ENCODE assay signal across 8 cellular contexts in the genomic region with DNA sequence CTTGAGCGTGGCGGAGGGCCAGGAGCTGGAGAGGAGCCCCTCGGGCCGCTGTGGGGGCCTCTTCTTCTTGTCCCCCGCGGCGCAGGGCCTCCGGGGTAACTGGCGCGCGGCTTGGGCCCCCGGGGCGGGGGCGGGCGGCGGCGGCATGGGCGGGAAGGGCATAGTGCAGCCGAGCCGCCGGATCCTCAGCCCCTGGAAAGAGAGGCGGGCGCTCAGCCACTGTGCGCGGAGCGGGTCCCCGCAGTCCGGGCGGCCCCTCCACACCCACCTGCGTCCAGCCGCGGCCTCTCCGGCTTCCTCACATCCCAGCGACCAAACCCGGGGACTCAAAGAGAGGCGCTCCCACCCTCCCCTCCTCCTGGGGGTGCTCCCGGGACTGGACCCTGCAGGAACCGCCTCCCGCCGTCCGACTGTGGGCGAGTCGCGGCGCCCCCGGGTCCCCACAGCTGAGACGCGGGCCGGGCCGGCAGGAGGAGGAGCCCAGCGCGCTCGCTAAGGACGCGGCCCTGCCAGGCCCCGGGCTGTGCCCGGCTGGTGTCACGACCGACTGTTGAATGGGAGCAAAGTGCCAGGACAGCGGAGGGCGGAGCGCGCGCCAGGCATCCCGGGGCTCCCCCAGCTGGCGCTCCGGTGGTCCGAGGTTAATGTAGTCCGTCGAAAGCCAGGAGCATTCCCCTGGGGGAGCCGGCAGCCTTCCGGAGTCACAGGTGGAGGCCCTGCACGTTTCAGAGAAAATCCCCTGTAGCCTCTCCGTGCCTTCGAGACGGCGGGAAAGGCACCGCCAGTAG. TPM values are rescaled to one million over a fixed set of nuclear protein-coding genes. Genes with fewer than 3 reads are reported as not detected.
DNase-seq lines count a peak whose midpoint lies in the region; ATAC-seq and TF ChIP-seq lines count a peak whose summit lies in the region.

A gene with protein sequence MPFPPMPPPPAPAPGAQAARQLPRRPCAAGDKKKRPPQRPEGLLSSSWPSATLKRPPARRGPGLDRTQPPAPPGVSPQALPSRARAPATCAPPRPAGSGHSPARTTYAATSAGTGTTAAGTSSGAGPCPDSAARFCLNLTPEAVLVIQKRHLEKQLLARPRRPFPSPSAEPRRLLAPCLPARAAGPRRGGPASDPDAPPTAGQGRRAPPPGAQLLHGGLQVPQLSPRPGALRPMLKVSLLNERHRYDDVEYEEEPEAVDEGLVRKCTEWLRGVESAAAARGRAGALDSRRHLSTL (minus strand): TSS at position 412 of the 788 bp plus-strand sequence. CDS start 250 bp downstream, at position 162.

- no peaks in the 10 kb centered on the region for H3K9me3 Mint-ChIP-seq in Caco-2 (ENCODE audit: unreplicated experiment)
- H3K9me3 Mint-ChIP-seq in stimulated activated naive CD8-positive, alpha-beta T cell treated with anti-CD3 and anti-CD28 coated beads, Interleukin-15, amount 100 ng/mL, for 72 hours = no peaks in the 10 kb centered on the region

- in situ Hi-C loops in astrocyte of the cerebellum (cut with HindIII; ENCODE audit: low sequenced_read_pairs) = no loop called here

- no peaks in the 10 kb centered on the region for H3K36me3 ChIP-seq in Caco-2 (ENCODE audit: control insufficient read depth, insufficient read depth, low read length)

- no peaks in the 10 kb centered on the region for H3K36me3 Mint-ChIP-seq in Caco-2 (ENCODE audit: insufficient read depth, unreplicated experiment)

- no peaks in the 10 kb centered on the region for H3K9me3 ChIP-seq in Caco-2

- peak in 1 of 2 experiments; percentile 48 for DNase-seq in Caco-2
- DNase-seq in HL-60 (ENCODE audit: low read depth in 1 of 2, low spot score in 1 of 2) = no peak
- no peak for DNase-seq in astrocyte of the cerebellum (ENCODE audit: low read depth)
- peak; percentile 21 to 24 for DNase-seq in stimulated activated naive CD8-positive, alpha-beta T cell treated with anti-CD3 and anti-CD28 coated beads, Interleukin-15, amount 100 ng/mL, for 72 hours
- no peak for DNase-seq in NCI-H2029 (lab: John Stamatoyannopoulos, UW)
- DNase-seq in ureter (ENCODE audit: low spot score) = no peak

- no TSS peak for BruUV-seq in Caco-2 (replicated peaks; lab: Mats Ljungman, UMichigan)

- peak within 1 kb of the TSS; percentile 52 for H3K4me3 Mint-ChIP-seq in Caco-2 (ENCODE audit: unreplicated experiment)
- H3K4me3 Mint-ChIP-seq in stimulated activated naive CD8-positive, alpha-beta T cell treated with anti-CD3 and anti-CD28 coated beads, Interleukin-15, amount 100 ng/mL, for 72 hours = peak within 1 kb of the TSS; percentile 62 to 77

- peak; percentile 40 for ATAC-seq in GM19328 (IDR thresholded peaks at IDR 0.05; ENCODE audit: unreplicated experiment)
- ATAC-seq in stimulated activated naive CD8-positive, alpha-beta T cell treated with anti-CD3 and anti-CD28 coated beads, Interleukin-15, amount 100 ng/mL, for 72 hours = peak; percentile 54

- CTCF ChIA-PET in Caco-2 (lab: Charles Lee) = no interaction called here

- no peak within 1 kb of the TSS for H3K27ac Mint-ChIP-seq in Caco-2 (ENCODE audit: unreplicated experiment)
- H3K27ac Mint-ChIP-seq in stimulated activated naive CD8-positive, alpha-beta T cell treated with anti-CD3 and anti-CD28 coated beads, Interleukin-15, amount 100 ng/mL, for 72 hours = no peak within 1 kb of the TSS

- H3K4me3 ChIP-seq in Caco-2 (ENCODE audit: low read depth, low read length) = peak within 1 kb of the TSS; percentile 62
- H3K4me3 ChIP-seq in HL-60 (replicated peaks; ENCODE audit: insufficient read depth, low read length) = peak within 1 kb of the TSS; percentile 36
- H3K4me3 ChIP-seq in astrocyte of the cerebellum (ENCODE audit: low read depth, low read length) = peak within 1 kb of the TSS; percentile 37

- H3K4me1 ChIP-seq in Caco-2 = 0 out of 2 replicates have a peak, but pooled peaks cover 3% of the 10 kb centered on the region

- no peaks in the 10 kb centered on the region for H3K27me3 Mint-ChIP-seq in Caco-2 (ENCODE audit: insufficient read depth, unreplicated experiment)
- peaks cover 65% of the 10 kb centered on the region for H3K27me3 Mint-ChIP-seq in stimulated activated naive CD8-positive, alpha-beta T cell treated with anti-CD3 and anti-CD28 coated beads, Interleukin-15, amount 100 ng/mL, for 72 hours

- H3K27ac ChIP-seq in HL-60 (replicated peaks) (no peak within 1 kb of the TSS), layer of hippocampus (ENCODE audit: low read depth, low read length) (peak within 1 kb of the TSS; percentile 92)

- POLR2A ChIA-PET in Caco-2 (lab: Charles Lee) = no interaction called here

- intact Hi-C loops in Caco-2 (cut with micrococcal nuclease; ENCODE audit: unreplicated experiment) = loop anchor here (2.0 kb wide), 2 partner anchors 35 to 75 kb away; a partner anchor contains a TSS

- H3K4me1 Mint-ChIP-seq in Caco-2 (ENCODE audit: low read depth, unreplicated experiment) = no peaks in the 10 kb centered on the region
- no peaks in the 10 kb centered on the region for H3K4me1 Mint-ChIP-seq in stimulated activated naive CD8-positive, alpha-beta T cell treated with anti-CD3 and anti-CD28 coated beads, Interleukin-15, amount 100 ng/mL, for 72 hours

- no peaks in the 10 kb centered on the region for H3K27me3 ChIP-seq in Caco-2 (replicated peaks; ENCODE audit: control insufficient read depth, insufficient read depth, low read length)
- H3K27me3 ChIP-seq in HL-60 (ENCODE audit: insufficient read depth, poor library complexity, severe bottlenecking) = peaks cover 35% of the 10 kb centered on the region
- H3K27me3 ChIP-seq in layer of hippocampus (ENCODE audit: control insufficient read depth, insufficient read depth, low read length) = no peaks in the 10 kb centered on the region

- TF ChIP-seq CTCF in Caco-2 (IDR thresholded peaks at IDR 0.05; ENCODE audit: insufficient read depth in 1 of 2, low read depth in 1 of 2, low read length in 1 of 2, severe bottlenecking in 1 of 2, unreplicated experiment in 1 of 2) (no peak), HL-60 (IDR thresholded peaks at IDR 0.05; ENCODE audit: insufficient read depth, low read length) (no peak), astrocyte of the cerebellum (IDR thresholded peaks at IDR 0.05; ENCODE audit: low read depth, low read length, missing control alignments) (no peak)

RNA-seq across cellular contexts. Expression of the gene that starts here (rescaled TPM):
- 0.77 and 0.95 TPM in 2 replicates for total RNA-seq in Caco-2 (2022)
- 0.23 TPM for total RNA-seq in ureter

Comparison
In these comparisons a context has a peak if more than half of its experiments do, and no peak if none do; other contexts are left out.
1. DNase-seq: peak in stimulated activated naive CD8-positive, alpha-beta T cell treated with anti-CD3 and anti-CD28 coated beads, Interleukin-15, amount 100 ng/mL, for 72 hours (2 of 2); none in HL-60 (0 of 2), astrocyte of the cerebellum (single experiment), NCI-H2029 (single experiment) and ureter (single experiment).
2. Peak in every context shown above with its lines, with median percentiles within 50 percentile points of each other: H3K4me3 ChIP-seq.